In genomic region chr16:24731722-24732419, GRCh38 we compare ENCODE assay signal across 1 cellular context.
A peak's percentile ranks its signal among the peaks of the same experiment; 100 is the strongest.
TF ChIP-seq lines count a peak whose summit lies in the region.

No MANE protein-coding gene starts in this region.

TF ChIP-seq in HepG2, 621 proteins besides CTCF, POLR2A, EP300 and RAD21 (continued from another document and continues in another):
- TF ChIP-seq, protein P1, sequence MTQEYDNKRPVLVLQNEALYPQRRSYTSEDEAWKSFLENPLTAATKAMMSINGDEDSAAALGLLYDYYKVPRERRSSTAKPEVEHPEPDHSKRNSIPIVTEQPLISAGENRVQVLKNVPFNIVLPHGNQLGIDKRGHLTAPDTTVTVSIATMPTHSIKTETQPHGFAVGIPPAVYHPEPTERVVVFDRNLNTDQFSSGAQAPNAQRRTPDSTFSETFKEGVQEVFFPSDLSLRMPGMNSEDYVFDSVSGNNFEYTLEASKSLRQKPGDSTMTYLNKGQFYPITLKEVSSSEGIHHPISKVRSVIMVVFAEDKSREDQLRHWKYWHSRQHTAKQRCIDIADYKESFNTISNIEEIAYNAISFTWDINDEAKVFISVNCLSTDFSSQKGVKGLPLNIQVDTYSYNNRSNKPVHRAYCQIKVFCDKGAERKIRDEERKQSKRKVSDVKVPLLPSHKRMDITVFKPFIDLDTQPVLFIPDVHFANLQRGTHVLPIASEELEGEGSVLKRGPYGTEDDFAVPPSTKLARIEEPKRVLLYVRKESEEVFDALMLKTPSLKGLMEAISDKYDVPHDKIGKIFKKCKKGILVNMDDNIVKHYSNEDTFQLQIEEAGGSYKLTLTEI (CRISPR knock-in tag; conservative IDR thresholded peaks at IDR 0.05), result no peak
- TF ChIP-seq ZNF550 (CRISPR knock-in tag; IDR thresholded peaks at IDR 0.05; ENCODE audit: borderline replicate concordance) (no peak), ZNF124 (CRISPR knock-in tag; IDR thresholded peaks at IDR 0.05) (no peak), XBP1 (CRISPR knock-in tag; IDR thresholded peaks at IDR 0.05) (no peak), SAFB2 (CRISPR knock-in tag; IDR thresholded peaks at IDR 0.05; ENCODE audit: borderline replicate concordance, low read depth) (no peak), BORCS8-MEF2B (CRISPR knock-in tag; IDR thresholded peaks at IDR 0.05) (no peak; the same call in 1 of the 2 replicates), ZBTB1 (CRISPR knock-in tag; IDR thresholded peaks at IDR 0.05; ENCODE audit: borderline replicate concordance) (no peak), BHLHE40 (IDR thresholded peaks at IDR 0.05; ENCODE audit: low read length) (no peak), GLI4 (CRISPR knock-in tag; IDR thresholded peaks at IDR 0.05; ENCODE audit: borderline replicate concordance) (no peak), ATF4 (CRISPR knock-in tag; IDR thresholded peaks at IDR 0.05) (no peak), LRRFIP1 (CRISPR knock-in tag; conservative IDR thresholded peaks at IDR 0.05) (no peak), ZNF234 (CRISPR knock-in tag; conservative IDR thresholded peaks at IDR 0.05) (no peak), PRDM10 (CRISPR knock-in tag; IDR thresholded peaks at IDR 0.05; ENCODE audit: low read depth) (no peak), RERE (CRISPR knock-in tag; IDR thresholded peaks at IDR 0.05; ENCODE audit: low read depth) (no peak), RFX1 (IDR thresholded peaks at IDR 0.05) (no peak), MEIS2 (CRISPR knock-in tag; IDR thresholded peaks at IDR 0.05) (no peak; the same call in 1 of the 2 replicates), CREM (IDR thresholded peaks at IDR 0.05) (peak; percentile 29; the same call in 1 of the 2 replicates), CREM (CRISPR knock-in tag; IDR thresholded peaks at IDR 0.05) (no peak), ZNF879 (CRISPR knock-in tag; IDR thresholded peaks at IDR 0.05) (no peak), HDAC1 (CRISPR knock-in tag; IDR thresholded peaks at IDR 0.05) (peak; percentile 80), ZMYM3 (CRISPR knock-in tag; IDR thresholded peaks at IDR 0.05) (no peak; the same call in 1 of the 2 replicates), AHR (CRISPR knock-in tag; IDR thresholded peaks at IDR 0.05) (no peak), SATB2 (CRISPR knock-in tag; IDR thresholded peaks at IDR 0.05) (no peak), ZNF350 (CRISPR knock-in tag; IDR thresholded peaks at IDR 0.05; ENCODE audit: borderline replicate concordance, low read depth) (no peak), ZBTB3 (CRISPR knock-in tag; IDR thresholded peaks at IDR 0.05; ENCODE audit: borderline replicate concordance, low read depth) (no peak), IKZF1 (IDR thresholded peaks at IDR 0.05) (no peak), NFATC3 (CRISPR knock-in tag; IDR thresholded peaks at IDR 0.05) (no peak), MYNN (CRISPR knock-in tag; IDR thresholded peaks at IDR 0.05; ENCODE audit: low read depth) (no peak), ZNF3 (CRISPR knock-in tag; IDR thresholded peaks at IDR 0.05) (no peak), ZUFSP (CRISPR knock-in tag; IDR thresholded peaks at IDR 0.05; ENCODE audit: borderline replicate concordance) (no peak), ZNF839 (CRISPR knock-in tag; IDR thresholded peaks at IDR 0.05; ENCODE audit: borderline replicate concordance) (no peak), PCBP1 (IDR thresholded peaks at IDR 0.05; ENCODE audit: borderline replicate concordance, low read depth, low read length) (no peak), ZNF652 (CRISPR knock-in tag; IDR thresholded peaks at IDR 0.05; ENCODE audit: borderline replicate concordance, low read depth) (peak; percentile 71; the same call in 1 of the 2 replicates), DNMT1 (CRISPR knock-in tag; IDR thresholded peaks at IDR 0.05) (no peak), CCAR2 (optimal IDR thresholded peaks at IDR 0.05; ENCODE audit: low read depth, low read length) (no peak), HNRNPH1 (optimal IDR thresholded peaks at IDR 0.05; ENCODE audit: low read depth, low read length) (no peak), RNF219 (CRISPR knock-in tag; IDR thresholded peaks at IDR 0.05) (no peak), STAG1 (CRISPR knock-in tag; IDR thresholded peaks at IDR 0.05) (peak; percentile 16; the same call in 1 of the 2 replicates), YY1 (IDR thresholded peaks at IDR 0.05; ENCODE audit: insufficient read depth, insufficient replicate concordance, low read depth, low read length) (no peak)
- TF ChIP-seq, protein P2, sequence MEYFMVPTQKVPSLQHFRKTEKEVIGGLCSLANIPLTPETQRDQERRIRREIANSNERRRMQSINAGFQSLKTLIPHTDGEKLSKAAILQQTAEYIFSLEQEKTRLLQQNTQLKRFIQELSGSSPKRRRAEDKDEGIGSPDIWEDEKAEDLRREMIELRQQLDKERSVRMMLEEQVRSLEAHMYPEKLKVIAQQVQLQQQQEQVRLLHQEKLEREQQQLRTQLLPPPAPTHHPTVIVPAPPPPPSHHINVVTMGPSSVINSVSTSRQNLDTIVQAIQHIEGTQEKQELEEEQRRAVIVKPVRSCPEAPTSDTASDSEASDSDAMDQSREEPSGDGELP (IDR thresholded peaks at IDR 0.05; ENCODE audit: borderline replicate concordance, low read depth), result no peak
- TF ChIP-seq, protein P3, sequence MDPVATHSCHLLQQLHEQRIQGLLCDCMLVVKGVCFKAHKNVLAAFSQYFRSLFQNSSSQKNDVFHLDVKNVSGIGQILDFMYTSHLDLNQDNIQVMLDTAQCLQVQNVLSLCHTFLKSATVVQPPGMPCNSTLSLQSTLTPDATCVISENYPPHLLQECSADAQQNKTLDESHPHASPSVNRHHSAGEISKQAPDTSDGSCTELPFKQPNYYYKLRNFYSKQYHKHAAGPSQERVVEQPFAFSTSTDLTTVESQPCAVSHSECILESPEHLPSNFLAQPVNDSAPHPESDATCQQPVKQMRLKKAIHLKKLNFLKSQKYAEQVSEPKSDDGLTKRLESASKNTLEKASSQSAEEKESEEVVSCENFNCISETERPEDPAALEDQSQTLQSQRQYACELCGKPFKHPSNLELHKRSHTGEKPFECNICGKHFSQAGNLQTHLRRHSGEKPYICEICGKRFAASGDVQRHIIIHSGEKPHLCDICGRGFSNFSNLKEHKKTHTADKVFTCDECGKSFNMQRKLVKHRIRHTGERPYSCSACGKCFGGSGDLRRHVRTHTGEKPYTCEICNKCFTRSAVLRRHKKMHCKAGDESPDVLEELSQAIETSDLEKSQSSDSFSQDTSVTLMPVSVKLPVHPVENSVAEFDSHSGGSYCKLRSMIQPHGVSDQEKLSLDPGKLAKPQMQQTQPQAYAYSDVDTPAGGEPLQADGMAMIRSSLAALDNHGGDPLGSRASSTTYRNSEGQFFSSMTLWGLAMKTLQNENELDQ (CRISPR knock-in tag; IDR thresholded peaks at IDR 0.05; ENCODE audit: borderline replicate concordance), result no peak
